1 cellular context compared by ENCODE assay signal in genomic region chr10:93073539-93074136, GRCh38.
A peak's percentile ranks its signal among the peaks of the same experiment; 100 is the strongest.
TF ChIP-seq lines count a peak whose summit lies in the region.

CYP26A1 (plus strand) TSS chr10:93073893; CDS start chr10:93073935, 42 bp downstream.

TF ChIP-seq in WTC11, 78 proteins besides CTCF, POLR2A, EP300 and RAD21 (continued from another document and continues in another):
- no peak for TF ChIP-seq E2F1 (CRISPR knock-in tag; IDR thresholded peaks at IDR 0.05)
- no peak for TF ChIP-seq STAT6 (CRISPR knock-in tag; conservative IDR thresholded peaks at IDR 0.05; ENCODE audit: low read depth)
- no peak for TF ChIP-seq ZSCAN18 (CRISPR knock-in tag; IDR thresholded peaks at IDR 0.05)
- no peak for TF ChIP-seq TP53 (CRISPR knock-in tag; IDR thresholded peaks at IDR 0.05)
- no peak for TF ChIP-seq NR3C1 (CRISPR knock-in tag; conservative IDR thresholded peaks at IDR 0.05; ENCODE audit: low read depth)
- TF ChIP-seq ZNF232 (CRISPR knock-in tag; IDR thresholded peaks at IDR 0.05): no peak
- TF ChIP-seq MLX (CRISPR knock-in tag; IDR thresholded peaks at IDR 0.05): no peak
- TF ChIP-seq ZNF532 (CRISPR knock-in tag; IDR thresholded peaks at IDR 0.05; ENCODE audit: borderline replicate concordance): no peak
- 0 out of 2 replicates have a peak, but pooled peaks have one; percentile 23 for TF ChIP-seq USF1 (CRISPR knock-in tag; IDR thresholded peaks at IDR 0.05)
- TF ChIP-seq ATF1 (CRISPR knock-in tag; IDR thresholded peaks at IDR 0.05): no peak
- TF ChIP-seq NR2C2 (CRISPR knock-in tag; IDR thresholded peaks at IDR 0.05): no peak
- TF ChIP-seq FOXJ3 (CRISPR knock-in tag; IDR thresholded peaks at IDR 0.05; ENCODE audit: borderline replicate concordance): no peak
- TF ChIP-seq ZNF263 (CRISPR knock-in tag; IDR thresholded peaks at IDR 0.05; ENCODE audit: low read depth): no peak
- 0 out of 2 replicates have a peak, but pooled peaks have one; percentile 8 for TF ChIP-seq FOXP1 (CRISPR knock-in tag; IDR thresholded peaks at IDR 0.05; ENCODE audit: borderline replicate concordance)
- no peak for TF ChIP-seq CDX4 (CRISPR knock-in tag; IDR thresholded peaks at IDR 0.05; ENCODE audit: borderline replicate concordance)
- TF ChIP-seq ETV6 (CRISPR knock-in tag; IDR thresholded peaks at IDR 0.05): 0 out of 2 replicates have a peak, but pooled peaks have one; percentile 13
- TF ChIP-seq AFF4 (CRISPR knock-in tag; IDR thresholded peaks at IDR 0.05; ENCODE audit: borderline replicate concordance): no peak
- TF ChIP-seq TEAD4 (CRISPR knock-in tag; IDR thresholded peaks at IDR 0.05): no peak
- 0 out of 2 replicates have a peak, but pooled peaks have one; percentile 33 for TF ChIP-seq ZNF423 (CRISPR knock-in tag; IDR thresholded peaks at IDR 0.05)
- 0 out of 2 replicates have a peak, but pooled peaks have one; percentile 23 for TF ChIP-seq TEAD1 (CRISPR knock-in tag; IDR thresholded peaks at IDR 0.05)
- 0 out of 2 replicates have a peak, but pooled peaks have one; percentile 21 for TF ChIP-seq ZNF281 (CRISPR knock-in tag; IDR thresholded peaks at IDR 0.05)
- TF ChIP-seq GTF2I (CRISPR knock-in tag; conservative IDR thresholded peaks at IDR 0.05): no peak
- no peak for TF ChIP-seq CREB1 (CRISPR knock-in tag; IDR thresholded peaks at IDR 0.05)
- TF ChIP-seq MAX (CRISPR knock-in tag; IDR thresholded peaks at IDR 0.05): peak; percentile 27; the same call in 1 of the 2 replicates
- TF ChIP-seq IRF2 (CRISPR knock-in tag; IDR thresholded peaks at IDR 0.05; ENCODE audit: borderline replicate concordance, low read depth): no peak
- TF ChIP-seq ERG (CRISPR knock-in tag; IDR thresholded peaks at IDR 0.05): no peak
- no peak; the same call in 1 of the 2 replicates for TF ChIP-seq ZNF219 (CRISPR knock-in tag; IDR thresholded peaks at IDR 0.05; ENCODE audit: borderline replicate concordance)
- TF ChIP-seq ESRRA (CRISPR knock-in tag; IDR thresholded peaks at IDR 0.05; ENCODE audit: borderline replicate concordance): no peak
- no peak for TF ChIP-seq SOX15 (CRISPR knock-in tag; IDR thresholded peaks at IDR 0.05)
- TF ChIP-seq JAZF1 (CRISPR knock-in tag; IDR thresholded peaks at IDR 0.05): no peak
